8 cellular contexts compared by ENCODE assay signal in the genomic region with DNA sequence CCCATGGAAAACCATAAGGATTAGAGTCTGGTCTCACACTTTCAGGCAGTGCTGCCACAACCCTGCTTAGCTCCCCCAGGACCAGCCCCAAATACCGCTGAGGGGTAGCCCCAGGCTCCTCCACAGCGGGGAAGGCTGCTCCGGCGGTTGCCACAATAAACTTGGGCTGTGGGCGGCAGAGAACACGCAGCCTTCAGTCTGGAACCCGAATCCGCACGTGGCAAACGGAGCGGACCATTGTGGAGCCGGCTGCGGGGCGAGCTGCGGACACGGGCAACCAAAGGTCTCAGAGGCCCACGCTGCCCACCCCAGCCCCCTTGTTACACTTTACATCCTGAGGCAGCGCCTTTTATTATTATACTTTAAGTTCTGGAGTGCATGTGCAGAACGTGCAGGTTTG.
"Had no signal": no experiment of that assay in that cellular context is flagged by ENCODE, and none has a peak within 500 bp of the region (broad histone marks: within the 10 kb centered on the region; RNA-seq: fewer than 3 reads in every experiment).

No MANE protein-coding gene starts in this region.

- H3K4me3 ChIP-seq: GM12878 had no signal

- DNase-seq: GDM1, GF-D8 had no signal

- FAIRE-seq: G401.6, GM12878, GM12891, GM12892, GM18507, GM19239 had no signal

- ATAC-seq: GM12878 had no signal
